ENCODE assay signal across 1 cellular context in the genomic region with DNA sequence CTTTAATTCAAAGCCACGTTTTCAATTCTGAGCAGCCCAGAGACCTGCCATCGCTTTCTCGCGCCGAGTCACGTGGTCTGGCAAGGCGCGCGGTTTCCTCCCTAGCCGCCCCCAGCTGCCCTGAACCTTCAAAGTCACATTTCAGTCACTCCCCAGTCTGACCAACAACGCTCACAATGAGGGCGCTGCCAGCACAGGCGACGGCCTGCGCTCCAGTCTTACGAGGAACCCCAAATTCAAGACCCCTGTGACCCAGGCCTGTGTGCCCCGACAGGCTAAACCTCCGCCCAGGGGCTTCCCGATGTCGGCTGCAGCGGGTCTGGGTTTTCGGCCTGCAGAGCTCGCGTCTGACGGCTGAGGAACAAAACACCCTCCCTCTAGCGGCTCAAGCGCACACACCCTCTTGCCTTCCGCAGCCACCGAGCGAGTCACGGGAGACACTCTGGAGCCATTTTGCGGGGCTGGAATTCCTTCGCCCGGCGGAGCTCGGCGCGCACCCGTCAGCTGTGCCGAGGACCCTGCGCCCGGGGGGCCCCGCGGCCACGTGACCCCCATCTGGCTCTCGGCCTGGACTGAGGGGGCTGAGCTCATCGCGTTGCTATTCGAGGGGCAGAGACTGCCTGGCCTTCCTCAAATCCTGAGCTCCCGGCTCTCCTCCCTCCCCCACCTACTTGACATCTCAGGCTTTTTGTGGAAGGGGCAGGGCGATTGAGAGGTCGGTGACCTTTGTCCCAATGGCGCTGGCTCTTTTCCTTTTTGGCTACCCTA.
TF ChIP-seq lines count a peak whose summit lies in the region.

No MANE protein-coding gene starts in this region.

TF ChIP-seq in HepG2, 621 proteins besides CTCF, POLR2A, EP300 and RAD21 (continued from another document):
- TF ChIP-seq, protein P1, sequence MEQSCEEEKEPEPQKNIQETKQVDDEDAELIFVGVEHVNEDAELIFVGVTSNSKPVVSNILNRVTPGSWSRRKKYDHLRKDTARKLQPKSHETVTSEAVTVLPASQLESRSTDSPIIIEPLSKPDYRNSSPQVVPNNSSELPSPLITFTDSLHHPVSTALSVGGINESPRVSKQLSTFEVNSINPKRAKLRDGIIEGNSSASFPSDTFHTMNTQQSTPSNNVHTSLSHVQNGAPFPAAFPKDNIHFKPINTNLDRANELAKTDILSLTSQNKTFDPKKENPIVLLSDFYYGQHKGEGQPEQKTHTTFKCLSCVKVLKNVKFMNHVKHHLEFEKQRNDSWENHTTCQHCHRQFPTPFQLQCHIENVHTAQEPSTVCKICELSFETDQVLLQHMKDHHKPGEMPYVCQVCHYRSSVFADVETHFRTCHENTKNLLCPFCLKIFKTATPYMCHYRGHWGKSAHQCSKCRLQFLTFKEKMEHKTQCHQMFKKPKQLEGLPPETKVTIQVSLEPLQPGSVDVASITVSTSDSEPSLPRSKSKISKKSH (CRISPR knock-in tag; IDR thresholded peaks at IDR 0.05; ENCODE audit: borderline replicate concordance) = 0 out of 2 replicates have a peak, but pooled peaks have one; percentile 47
